2 cellular contexts compared by ENCODE assay signal in the genomic region with DNA sequence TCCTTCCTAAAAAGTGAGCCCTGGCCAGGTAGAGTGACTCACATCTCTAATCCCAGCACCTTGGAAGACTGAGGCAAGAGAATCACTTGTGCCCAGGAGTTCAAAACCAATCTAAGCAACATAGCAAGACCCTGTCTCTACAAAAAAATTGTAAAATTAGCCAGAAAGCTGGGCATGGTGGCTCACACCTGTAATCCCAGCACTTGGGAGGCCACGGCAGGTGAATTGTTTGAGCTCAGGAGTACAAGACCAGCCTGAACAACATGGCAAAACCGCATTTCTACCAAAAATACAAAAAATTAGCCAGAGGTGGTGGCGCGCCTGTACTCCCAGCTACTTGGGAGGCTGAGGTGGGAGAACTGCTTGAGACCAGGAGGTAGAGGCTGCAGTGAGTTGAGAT. TPM values are rescaled to one million over a fixed set of nuclear protein-coding genes. Genes with fewer than 3 reads are reported as not detected.
"Had no signal": no experiment of that assay in that cellular context is flagged by ENCODE, and none has a peak within 500 bp of the region (broad histone marks: within the 10 kb centered on the region; RNA-seq: fewer than 3 reads in every experiment).

No MANE protein-coding gene starts in this region.

RNA-seq across cellular contexts. Expression of gene GOLGA6L6, which starts 49.0 kb away (rescaled TPM):
- total RNA-seq: G401, GM12878 had no signal
